In genomic region chr19:41997121-41997850, GRCh38 we compare ENCODE assay signal across 8 cellular contexts. TPM values are rescaled to one million over a fixed set of nuclear protein-coding genes. Genes with fewer than 3 reads are reported as not detected.
DNase-seq lines count a peak whose midpoint lies in the region; ATAC-seq and TF ChIP-seq lines count a peak whose summit lies in the region.

No MANE protein-coding gene starts in this region.

- H3K4me1 ChIP-seq in HUES6 (ENCODE audit: control insufficient read depth, insufficient read depth, low read length) (peaks cover 20% of the 10 kb centered on the region), gastrocnemius medialis (peaks cover 0 to 8% of the 10 kb centered on the region in 2 donors)

- H3K36me3 ChIP-seq in HUES6 (ENCODE audit: control insufficient read depth, insufficient read depth, low read length) (no peaks in the 10 kb centered on the region), gastrocnemius medialis (no peaks in the 10 kb centered on the region)

- ATAC-seq in activated B cell treated with CpG ODN at 0.5 μM for 24 hours (ENCODE audit: low read depth) (peak; percentile 23), HG02642 (IDR thresholded peaks at IDR 0.05; ENCODE audit: poor library complexity, unreplicated experiment) (no peak), gastrocnemius medialis (no peak)

- POLR2A ChIA-PET in activated B cell treated with CpG ODN at 0.5 μM for 24 hours (lab: Charles Lee): interaction anchor here (0.6 to 0.7 kb wide), 3 partner anchors 14 to 44 kb away, joined by 3 to 8 read pairs (median 4); no protein-coding TSS in a partner anchor

- CTCF ChIA-PET in activated B cell treated with CpG ODN at 0.5 μM for 24 hours (lab: Charles Lee): no interaction called here

- H3K36me3 Mint-ChIP-seq in CD14-positive monocyte: peaks cover 0 to 9% of the 10 kb centered on the region in 2 donors
- no peaks in the 10 kb centered on the region for H3K36me3 Mint-ChIP-seq in activated B cell treated with CpG ODN at 0.5 μM for 24 hours (ENCODE audit: low read depth)
- H3K36me3 Mint-ChIP-seq in mesothelial cell of epicardium: peaks cover 18% of the 10 kb centered on the region

- intact Hi-C loops in CD14-positive monocyte (cut with micrococcal nuclease): no loop called here
- intact Hi-C loops in activated B cell treated with CpG ODN at 0.5 μM for 24 hours (cut with micrococcal nuclease): no loop called here
- intact Hi-C loops in gastrocnemius medialis (cut with DNase I; ENCODE audit: low total_unique reads): no loop called here

- H3K27ac Mint-ChIP-seq in CD14-positive monocyte: no peak overlapping the region
- no peak overlapping the region for H3K27ac Mint-ChIP-seq in activated B cell treated with CpG ODN at 0.5 μM for 24 hours
- H3K27ac Mint-ChIP-seq in mesothelial cell of epicardium: no peak overlapping the region

- H3K4me3 Mint-ChIP-seq in CD14-positive monocyte (peak overlapping the region in 1 of 2 donors; percentile 81), activated B cell treated with CpG ODN at 0.5 μM for 24 hours (peak overlapping the region; percentile 48), mesothelial cell of epicardium (no peak overlapping the region)

- H3K9me3 ChIP-seq in HUES6 (ENCODE audit: control insufficient read depth, insufficient read depth, low read depth, low read length) (no peaks in the 10 kb centered on the region), gastrocnemius medialis (no peaks in the 10 kb centered on the region)

- H3K27ac ChIP-seq in HUES6 (ENCODE audit: low read depth, low read length) (no peak overlapping the region), gastrocnemius medialis (no peak overlapping the region)

- in situ Hi-C loops in gastrocnemius medialis (cut with MboI; ENCODE audit: low sequenced_read_pairs in 4 of 4): no loop called here

- TF ChIP-seq POLR2A in gastrocnemius medialis (IDR thresholded peaks at IDR 0.05): no peak

- peaks cover 15% of the 10 kb centered on the region for H3K4me1 Mint-ChIP-seq in CD14-positive monocyte
- peaks cover 38% of the 10 kb centered on the region for H3K4me1 Mint-ChIP-seq in activated B cell treated with CpG ODN at 0.5 μM for 24 hours
- peaks cover 9% of the 10 kb centered on the region for H3K4me1 Mint-ChIP-seq in mesothelial cell of epicardium

- no peak overlapping the region for H3K9ac ChIP-seq in HUES6 (ENCODE audit: low read length)

- H3K4me3 ChIP-seq in HUES6 (ENCODE audit: low read depth, low read length): peak overlapping the region; percentile 51
- no peak overlapping the region for H3K4me3 ChIP-seq in gastrocnemius medialis

- peaks cover 0 to 14% (median 3%) of the 10 kb centered on the region in 7 donors for H3K9me3 Mint-ChIP-seq in CD14-positive monocyte
- no peaks in the 10 kb centered on the region for H3K9me3 Mint-ChIP-seq in activated B cell treated with CpG ODN at 0.5 μM for 24 hours
- H3K9me3 Mint-ChIP-seq in mesothelial cell of epicardium: no peaks in the 10 kb centered on the region

- no peak for TF ChIP-seq CTCF in CD14-positive monocyte (IDR thresholded peaks at IDR 0.05)
- TF ChIP-seq CTCF in activated B cell treated with CpG ODN at 0.5 μM for 24 hours (IDR thresholded peaks at IDR 0.05): no peak
- no peak for TF ChIP-seq CTCF in mesothelial cell of epicardium (IDR thresholded peaks at IDR 0.05; ENCODE audit: unreplicated experiment)
- TF ChIP-seq CTCF in gastrocnemius medialis (IDR thresholded peaks at IDR 0.05 in 4 of 5, conservative IDR thresholded peaks at IDR 0.05 in 1 of 5): no peak

- H3K27me3 Mint-ChIP-seq in CD14-positive monocyte (ENCODE audit: low read depth in 3 of 3) (peaks cover 71 to 78% (median 75%) of the 10 kb centered on the region in 3 donors), activated B cell treated with CpG ODN at 0.5 μM for 24 hours (peaks cover 60% of the 10 kb centered on the region), mesothelial cell of epicardium (ENCODE audit: low read depth) (peaks cover 87% of the 10 kb centered on the region)

- peak; percentile 32 for DNase-seq in CD14-positive monocyte (ENCODE audit: low spot score)
- DNase-seq in activated B cell treated with CpG ODN at 0.5 μM for 24 hours: peak; percentile 46
- peak; percentile 86 for DNase-seq in ecto neural progenitor cell (ENCODE audit: low spot score)
- peak; percentile 58 to 72 for DNase-seq in mesothelial cell of epicardium (ENCODE audit: low spot score in 2 of 2, unreplicated experiment in 2 of 2)
- DNase-seq in SKM-1 treated with dmso at 0.1 percent for 144 hours (lab: John Stamatoyannopoulos, UW; ENCODE audit: unreplicated experiment): no peak
- DNase-seq in gastrocnemius medialis: no peak

- H3K27me3 ChIP-seq in HUES6 (ENCODE audit: control insufficient read depth, insufficient read depth, low read length): peaks cover 96% of the 10 kb centered on the region
- H3K27me3 ChIP-seq in gastrocnemius medialis: peaks cover 62 to 82% (median 73%) of the 10 kb centered on the region in 3 donors

RNA-seq across cellular contexts. Expression of gene ATP1A3, which starts 3.3 kb away (rescaled TPM):
- polyA plus RNA-seq in CD14-positive monocyte: under 1 TPM in 1 of 2 donors, not detected in 1; 0.10 TPM
- 1.4 and 1.8 TPM in 2 replicates for total RNA-seq in activated B cell treated with CpG ODN at 0.5 μM for 24 hours
- total RNA-seq in mesothelial cell of epicardium: 0.45 TPM in 1 of 3 replicates, not detected in the others
- not detected for total RNA-seq in gastrocnemius medialis

RNA-seq across cellular contexts. Expression of gene RABAC1, which starts 38.2 kb away (rescaled TPM):
- polyA plus RNA-seq in CD14-positive monocyte: 100 to 1,000 TPM; 202 to 234 TPM
- total RNA-seq in activated B cell treated with CpG ODN at 0.5 μM for 24 hours (96.7 and 102 TPM in 2 replicates), mesothelial cell of epicardium (99.7 to 104 TPM (median 102 TPM) in 3 replicates), gastrocnemius medialis (100 to 1,000 TPM in 3 of 4 donors, 10 to 100 TPM in 1; 94.4 to 146 (median 110) TPM)

Comparison
In these comparisons a context has a peak if more than half of its experiments do, and no peak if none do; other contexts are left out.
1. DNase-seq: peak in CD14-positive monocyte (single experiment), activated B cell treated with CpG ODN at 0.5 μM for 24 hours (single experiment), ecto neural progenitor cell (single experiment) and mesothelial cell of epicardium (2 of 2); none in SKM-1 treated with dmso at 0.1 percent for 144 hours (single experiment) and gastrocnemius medialis (0 of 2).